Comparison of ENCODE assay signal across 36 cellular contexts in genomic region chr18:38415811-38416210, GRCh38.
"Had no signal": no experiment of that assay in that cellular context is flagged by ENCODE, and none has a peak within 500 bp of the region (broad histone marks: within the 10 kb centered on the region; RNA-seq: fewer than 3 reads in every experiment).

No MANE protein-coding gene starts in this region.

- DNase-seq: Karpas-422, Kasumi-1, MG63, MM.1S, MV-4-11, NCI-H1048, NCI-H1092, NCI-H1092 treated with DMSO at 0.1 percent for 48 hours, NCI-H1105, NCI-H1105 treated with DMSO at 0.1 percent for 48 hours, NCI-H1417, NCI-H1417 treated with DMSO at 0.1 percent for 48 hours, NCI-H1436, NCI-H1436 treated with DMSO at 0.1 percent for 48 hours, NCI-H146, NCI-H1694, NCI-H187, NCI-H187 treated with DMSO at 0.1 percent for 48 hours, NCI-H1930, NCI-H2029, NCI-H2029 treated with DMSO at 0.1 percent for 48 hours, NCI-H2081, NCI-H2081 treated with DMSO at 0.1 percent for 48 hours, NCI-H2107, NCI-H2171, NCI-H2171 treated with DMSO at 0.1 percent for 48 hours, NCI-H2227 treated with DMSO at 0.1 percent for 48 hours, NCI-H226, NCI-H345, NCI-H446, NCI-H446 treated with DMSO at 0.1 percent for 48 hours, NCI-H510A, NCI-H510A treated with DMSO at 0.1 percent for 48 hours, NCI-H524, NCI-H524 treated with DMSO at 0.1 percent for 48 hours, NCI-H526 had no signal
